In genomic region chr4:56977321-56978012, GRCh38 we compare ENCODE assay signal across 8 cellular contexts. TPM values are rescaled to one million over a fixed set of nuclear protein-coding genes. Genes with fewer than 3 reads are reported as not detected.
DNase-seq lines count a peak whose midpoint lies in the region; ATAC-seq, FAIRE-seq and TF ChIP-seq lines count a peak whose summit lies in the region.

Gene NOA1, minus strand, starts transcription at chr4:56977606. Its CDS starts 21 bp downstream, at chr4:56977585.

- POLR2A ChIA-PET in AG04449 (lab: Yijun Ruan, JAX) = interaction anchor here (0.7 to 1.6 kb wide), 14 partner anchors 12 to 542 kb away, joined by 3 to 20 read pairs (median 3); partner anchors contain the start of genes PPAT and REST

- DNase-seq in AG04449 (ENCODE audit: low read depth, low spot score) (peak; percentile 95), NCI-H2227 treated with DMSO at 0.1 percent for 48 hours (lab: John Stamatoyannopoulos, UW) (peak; percentile 97), bronchial epithelial cell (ENCODE audit: low read depth) (peak; percentile 99), iPS-NIHi11 (ENCODE audit: low spot score) (peak; percentile 94), small intestine (peak; percentile 99)

- H3K27ac ChIP-seq in small intestine (ENCODE audit: low read depth in 1 of 2, low read length in 1 of 2) = peak within 1 kb of the TSS; percentile 78 to 94

- no peaks in the 10 kb centered on the region for H3K27me3 ChIP-seq in bronchial epithelial cell (ENCODE audit: control insufficient read depth, insufficient read depth, low read length)
- no peaks in the 10 kb centered on the region for H3K27me3 ChIP-seq in small intestine (ENCODE audit: control insufficient read depth in 2 of 2, insufficient read depth in 2 of 2, low read length in 2 of 2)

- CTCF ChIA-PET in AG04449 (lab: Yijun Ruan, JAX) = interaction anchor here (0.9 to 2.7 kb wide), 6 partner anchors 11 to 186 kb away, joined by 3 to 9 read pairs (median 5); no protein-coding TSS in a partner anchor

- FAIRE-seq in bronchial epithelial cell (lab: Jason Lieb, UNC) = peak; percentile 80
- no peak for FAIRE-seq in small intestine (lab: Jason Lieb, UNC)

- no peaks in the 10 kb centered on the region for H3K9me3 ChIP-seq in small intestine (ENCODE audit: control insufficient read depth, low read depth)

- ATAC-seq in GM18907 (IDR thresholded peaks at IDR 0.05; ENCODE audit: unreplicated experiment) (peak; percentile 88), HG03159 (IDR thresholded peaks at IDR 0.05; ENCODE audit: unreplicated experiment) (peak; percentile 81)

- TF ChIP-seq CTCF in AG04449 (IDR thresholded peaks at IDR 0.05; ENCODE audit: insufficient read depth, low read length, missing control alignments) (no peak), WI38 (IDR thresholded peaks at IDR 0.05; ENCODE audit: low read depth, low read length) (no peak), bronchial epithelial cell (IDR thresholded peaks at IDR 0.05; ENCODE audit: insufficient read depth, low read length, severe bottlenecking) (no peak)

- H3K36me3 ChIP-seq in bronchial epithelial cell (ENCODE audit: control insufficient read depth, insufficient read depth, low read length) (peaks cover 9% of the 10 kb centered on the region), small intestine (ENCODE audit: control insufficient read depth in 2 of 2, insufficient read depth in 2 of 2, low read length in 2 of 2) (peaks cover 11 to 13% of the 10 kb centered on the region in 2 donors)

- H3K4me1 ChIP-seq in small intestine (ENCODE audit: control insufficient read depth in 2 of 2, insufficient read depth in 1 of 2, low read depth in 1 of 2, low read length in 1 of 2) = peaks cover 6 to 22% of the 10 kb centered on the region in 2 donors

- H3K4me3 ChIP-seq in AG04449 (ENCODE audit: low read depth, low read length) (peak within 1 kb of the TSS; percentile 99), WI38 (ENCODE audit: low read depth, low read length) (peak within 1 kb of the TSS; percentile 66), bronchial epithelial cell (ENCODE audit: low read depth, low read length) (peak within 1 kb of the TSS; percentile 95), small intestine (ENCODE audit: low read depth in 1 of 2, low read length in 2 of 2) (peak within 1 kb of the TSS; percentile 96 to 99)

- WGBS in small intestine, 3 donors = 0 to 1% (median 0%) methylated on average over 51 of the region's 51 CpGs

RNA-seq across cellular contexts. Expression of gene NOA1, which starts in this region (rescaled TPM):
- total RNA-seq in bronchial epithelial cell = 11.8 and 18.7 TPM in 2 replicates
- polyA plus RNA-seq in small intestine = 10 to 100 TPM; 11.4 to 16.6 (median 13.8) TPM

Comparison
In these comparisons a context has a peak if more than half of its experiments do, and no peak if none do; other contexts are left out.
1. Peak in every context shown above with its lines: DNase-seq, ATAC-seq, H3K4me3 ChIP-seq and H3K27ac ChIP-seq.